ENCODE assay signal across 1 cellular context in genomic region chr17:75046583-75047289, GRCh38.
TF ChIP-seq lines count a peak whose summit lies in the region.

ATP5PD (minus strand) TSS chr17:75046969; CDS start chr17:75042650, 4,319 bp downstream.
KCTD2 (plus strand) TSS chr17:75047225; CDS start chr17:75047251, 26 bp downstream.

TF ChIP-seq in HepG2, 621 proteins besides CTCF, POLR2A, EP300 and RAD21 (continued from another document and continues in another):
- TF ChIP-seq SP5 (CRISPR knock-in tag; IDR thresholded peaks at IDR 0.05; ENCODE audit: borderline replicate concordance, low read depth) (peak; percentile 82), ISL2 (CRISPR knock-in tag; IDR thresholded peaks at IDR 0.05) (no peak; the same call in 1 of the 2 replicates), HHEX (CRISPR knock-in tag; IDR thresholded peaks at IDR 0.05) (no peak), MIER3 (CRISPR knock-in tag; IDR thresholded peaks at IDR 0.05; ENCODE audit: borderline replicate concordance) (no peak; the same call in 1 of the 2 replicates), DR1 (CRISPR knock-in tag; IDR thresholded peaks at IDR 0.05) (peak; percentile 91), ZHX2 (IDR thresholded peaks at IDR 0.05; ENCODE audit: low read depth) (no peak), ZHX2 (CRISPR knock-in tag; IDR thresholded peaks at IDR 0.05; ENCODE audit: borderline replicate concordance) (no peak), RFX5 (IDR thresholded peaks at IDR 0.05; ENCODE audit: low read depth, low read length) (peak; percentile 34; the same call in 1 of the 2 replicates), KLF9 (CRISPR knock-in tag; IDR thresholded peaks at IDR 0.05; ENCODE audit: low read depth) (peak; percentile 20; the same call in 1 of the 2 replicates), ZNF589 (CRISPR knock-in tag; conservative IDR thresholded peaks at IDR 0.05) (peak; percentile 37), ISX (CRISPR knock-in tag; conservative IDR thresholded peaks at IDR 0.05) (no peak), BRCA1 (CRISPR knock-in tag; IDR thresholded peaks at IDR 0.05) (0 out of 2 replicates have a peak, but pooled peaks have one; percentile 89), ZNF20 (CRISPR knock-in tag; IDR thresholded peaks at IDR 0.05) (peak; percentile 29; the same call in 1 of the 2 replicates), ZBTB14 (CRISPR knock-in tag; IDR thresholded peaks at IDR 0.05) (peak; percentile 4; the same call in 1 of the 2 replicates), SMARCC2 (IDR thresholded peaks at IDR 0.05) (no peak), AGO1 (IDR thresholded peaks at IDR 0.05; ENCODE audit: low read depth, low read length, poor library complexity, severe bottlenecking) (peak; percentile 76), ZNF710 (CRISPR knock-in tag; IDR thresholded peaks at IDR 0.05; ENCODE audit: borderline replicate concordance) (peak; percentile 58), ZNF260 (CRISPR knock-in tag; IDR thresholded peaks at IDR 0.05; ENCODE audit: borderline replicate concordance, low read depth) (0 out of 2 replicates have a peak, but pooled peaks have one; percentile 45), FOXK1 (CRISPR knock-in tag; IDR thresholded peaks at IDR 0.05; ENCODE audit: borderline replicate concordance, low read depth) (peak; percentile 32; the same call in 1 of the 2 replicates), ZNF83 (CRISPR knock-in tag; IDR thresholded peaks at IDR 0.05; ENCODE audit: borderline replicate concordance) (no peak; the same call in 1 of the 2 replicates), ZGPAT (CRISPR knock-in tag; IDR thresholded peaks at IDR 0.05) (peak; percentile 80; the same call in 1 of the 2 replicates), RBM39 (IDR thresholded peaks at IDR 0.05; ENCODE audit: low read depth, low read length, poor library complexity, severe bottlenecking) (peak; percentile 77), MNT (IDR thresholded peaks at IDR 0.05) (no peak), ZNF496 (CRISPR knock-in tag; IDR thresholded peaks at IDR 0.05; ENCODE audit: insufficient replicate concordance) (no peak), ZNF639 (CRISPR knock-in tag; conservative IDR thresholded peaks at IDR 0.05) (peak; percentile 51), SNAPC5 (CRISPR knock-in tag; IDR thresholded peaks at IDR 0.05; ENCODE audit: borderline replicate concordance) (no peak), MYC (CRISPR knock-in tag; IDR thresholded peaks at IDR 0.05; ENCODE audit: borderline replicate concordance) (peak; percentile 67; the same call in 1 of the 2 replicates), POGZ (CRISPR knock-in tag; IDR thresholded peaks at IDR 0.05) (peak; percentile 76), ZSCAN30 (CRISPR knock-in tag; IDR thresholded peaks at IDR 0.05) (no peak), TBX2 (CRISPR knock-in tag; IDR thresholded peaks at IDR 0.05; ENCODE audit: borderline replicate concordance) (peak; percentile 82; the same call in 1 of the 2 replicates), TP53 (CRISPR knock-in tag; conservative IDR thresholded peaks at IDR 0.05) (no peak), SMARCE1 (IDR thresholded peaks at IDR 0.05; ENCODE audit: borderline replicate concordance) (no peak), ZMAT5 (CRISPR knock-in tag; IDR thresholded peaks at IDR 0.05; ENCODE audit: borderline replicate concordance, low read depth) (no peak), ZNF44 (CRISPR knock-in tag; IDR thresholded peaks at IDR 0.05) (peak; percentile 92; the same call in 1 of the 2 replicates), SRSF1 (optimal IDR thresholded peaks at IDR 0.05; ENCODE audit: low read depth, low read length) (peak; percentile 99), ZNF512B (CRISPR knock-in tag; IDR thresholded peaks at IDR 0.05; ENCODE audit: borderline replicate concordance) (no peak), TCF7L2 (IDR thresholded peaks at IDR 0.05; ENCODE audit: low read depth, low read length) (no peak), AKAP8 (CRISPR knock-in tag; IDR thresholded peaks at IDR 0.05) (no peak), DRAP1 (CRISPR knock-in tag; IDR thresholded peaks at IDR 0.05) (peak; percentile 90), ZNF747 (CRISPR knock-in tag; IDR thresholded peaks at IDR 0.05; ENCODE audit: borderline replicate concordance) (peak; percentile 61; the same call in 1 of the 2 replicates), ZNF326 (CRISPR knock-in tag; IDR thresholded peaks at IDR 0.05; ENCODE audit: borderline replicate concordance) (no peak), BCL6 (CRISPR knock-in tag; IDR thresholded peaks at IDR 0.05) (peak; percentile 56; the same call in 1 of the 2 replicates), FOSL1 (CRISPR knock-in tag; IDR thresholded peaks at IDR 0.05; ENCODE audit: borderline replicate concordance) (no peak), NFIB (CRISPR knock-in tag; IDR thresholded peaks at IDR 0.05; ENCODE audit: borderline replicate concordance) (no peak), KDM5B (CRISPR knock-in tag; IDR thresholded peaks at IDR 0.05; ENCODE audit: borderline replicate concordance) (peak; percentile 93; the same call in 1 of the 2 replicates)
